Comparison of ENCODE assay signal across 13 cellular contexts in the genomic region with DNA sequence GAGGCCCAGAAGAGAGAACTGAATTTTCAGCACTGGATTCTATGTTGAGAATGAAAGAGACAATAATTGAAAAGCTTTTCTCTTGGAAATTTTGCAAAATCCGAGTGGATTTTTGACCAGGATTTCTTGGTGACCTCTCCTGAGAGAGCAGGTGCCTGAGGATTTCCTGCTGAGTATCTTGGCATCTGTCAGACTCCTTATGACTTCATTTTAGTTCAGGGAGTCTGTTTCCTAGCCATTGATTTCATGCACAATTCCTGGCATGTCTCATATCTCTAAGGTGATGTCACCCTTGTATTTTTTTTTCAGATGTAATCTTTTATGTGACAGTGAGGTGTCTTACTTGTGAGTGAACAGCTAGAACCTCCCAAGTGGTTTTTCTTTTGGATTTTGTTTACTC.
DNase-seq lines count a peak whose midpoint lies in the region; ATAC-seq, FAIRE-seq and TF ChIP-seq lines count a peak whose summit lies in the region.
"Had no signal": no experiment of that assay in that cellular context is flagged by ENCODE, and none has a peak within 500 bp of the region (broad histone marks: within the 10 kb centered on the region; RNA-seq: fewer than 3 reads in every experiment).

No MANE protein-coding gene starts in this region.

- WGBS in pancreas, 2 donors, result 41 to 62% methylated on average over 1 of the region's 1 CpG

- intact Hi-C loops in pancreas (cut with DNase I), result no loop called here

- FAIRE-seq in H54 (lab: Jason Lieb, UNC) (peak; percentile 58), pancreas (lab: Jason Lieb, UNC) (no peak)

- H3K9me3 ChIP-seq in pancreas, result no peaks in the 10 kb centered on the region
- H3K9me3 ChIP-seq: mucosa of descending colon, SJSA1 had no signal

- H3K27ac ChIP-seq in pancreas, result peak overlapping the region in 1 of 4 donors; percentile 20
- H3K27ac ChIP-seq: SJSA1 had no signal

- H3K36me3 ChIP-seq in pancreas, result no peaks in the 10 kb centered on the region

- TF ChIP-seq CTCF in pancreas (IDR thresholded peaks at IDR 0.05), result no peak

- peak in 3 of 4 donors; percentile 42 to 53 (median 46) for ATAC-seq in pancreas
- ATAC-seq: activated naive CD8-positive, alpha-beta T cell treated with anti-CD3 and anti-CD28 coated beads, Interleukin-2, amount 50 U/mL, for 24 hours; activated T-cell treated with anti-CD3 and anti-CD28 coated beads, Interleukin-2, amount 50 U/mL, for 4 hours; mucosa of descending colon had no signal

- peaks cover 0 to 4% (median 4%) of the 10 kb centered on the region in 3 donors for H3K4me1 ChIP-seq in pancreas

- DNase-seq in H54 (ENCODE audit: insufficient read length, low spot score) (no peak), NCI-H524 (lab: John Stamatoyannopoulos, UW) (peak; percentile 73 to 90), cerebellar cortex (ENCODE audit: low spot score) (peak; percentile 79), pancreas (no peak), NCI-H1436 treated with DMSO at 0.1 percent for 48 hours (lab: John Stamatoyannopoulos, UW) (no peak), activated gamma-delta T cell treated with Interleukin-2 at 50 U/mL for 16 hours (no peak)
- DNase-seq in central memory CD4-positive, alpha-beta T cell, result no peak
- DNase-seq: activated naive CD8-positive, alpha-beta T cell treated with anti-CD3 and anti-CD28 coated beads, Interleukin-2, amount 50 U/mL, for 24 hours; activated T-cell treated with anti-CD3 and anti-CD28 coated beads, Interleukin-2, amount 50 U/mL, for 4 hours; HCEC 1CT; mucosa of descending colon; stimulated activated CD4-positive, alpha-beta T cell treated with anti-CD3 and anti-CD28 coated beads, Interleukin-4, amount 100 ng/mL, for 24 hours had no signal

- TF ChIP-seq POLR2A in H54 (IDR thresholded peaks at IDR 0.05; ENCODE audit: low read depth, low read length), result no peak

- no peaks in the 10 kb centered on the region for H3K27me3 ChIP-seq in pancreas
- H3K27me3 ChIP-seq: SJSA1 had no signal

- H3K4me3 ChIP-seq in pancreas, result no peak overlapping the region
- H3K4me3 ChIP-seq: mucosa of descending colon, SJSA1 had no signal

Comparison
In these comparisons a context has a peak if more than half of its experiments do, and no peak if none do; other contexts are left out.
1. DNase-seq: peak in NCI-H524 (2 of 2) and cerebellar cortex (single experiment); none in H54 (single experiment), pancreas (0 of 6), central memory CD4-positive, alpha-beta T cell (single experiment), NCI-H1436 treated with DMSO at 0.1 percent for 48 hours (single experiment) and activated gamma-delta T cell treated with Interleukin-2 at 50 U/mL for 16 hours (single experiment).